ENCODE assay signal across 24 cellular contexts in the genomic region with DNA sequence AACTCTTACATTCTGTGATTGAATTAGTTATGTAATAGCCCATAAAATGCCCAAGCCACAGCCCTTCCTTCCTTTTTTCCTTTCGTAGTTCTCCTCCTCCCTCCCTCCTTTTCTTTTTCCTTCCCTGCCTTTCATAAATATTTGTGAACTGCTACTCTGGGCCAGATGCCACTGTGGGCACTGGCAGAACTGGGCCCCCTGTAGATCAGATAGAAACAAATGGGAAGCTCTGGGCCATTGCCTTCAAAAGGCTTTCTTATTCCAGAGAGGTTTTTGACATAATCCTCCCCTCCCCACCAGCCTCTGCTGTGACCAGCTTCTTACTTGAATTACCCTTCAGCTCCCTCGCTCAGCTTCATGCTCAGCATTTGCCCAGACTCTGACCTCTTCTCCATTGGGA.
DNase-seq lines count a peak whose midpoint lies in the region; ATAC-seq lines count a peak whose summit lies in the region.
"Had no signal": no experiment of that assay in that cellular context is flagged by ENCODE, and none has a peak within 500 bp of the region (broad histone marks: within the 10 kb centered on the region; RNA-seq: fewer than 3 reads in every experiment).

No MANE protein-coding gene starts in this region.

- H3K9ac ChIP-seq in muscle layer of colon (ENCODE audit: low read length), result no peak overlapping the region

- H3K27ac ChIP-seq in muscle layer of colon (ENCODE audit: low read depth, low read length), result peak overlapping the region; percentile 47
- peak overlapping the region; percentile 77 to 84 for H3K27ac ChIP-seq in aorta (ENCODE audit: low read depth in 1 of 2, low read length in 2 of 2)
- H3K27ac ChIP-seq: cardiac muscle cell, gastrocnemius medialis had no signal

- ATAC-seq in aorta (ENCODE audit: low FRiP score) (peak; percentile 43), HG03196 (IDR thresholded peaks at IDR 0.05; ENCODE audit: unreplicated experiment) (no peak), HG03378 (IDR thresholded peaks at IDR 0.05; ENCODE audit: unreplicated experiment) (no peak)
- ATAC-seq: activated CD4-positive, alpha-beta T cell treated with anti-CD3 and anti-CD28 coated beads for 36 hours; gastrocnemius medialis; natural killer cell treated with Interleukin-12 subunit alpha and Interleukin-12 subunit beta and Interleukin-15 and Interleukin-18, amount 100 ng/mL, for 72 hours; sciatic nerve; stimulated activated naive CD8-positive, alpha-beta T cell treated with anti-CD3 and anti-CD28 coated beads, Interleukin-15, Interleukin-2, amounts not matched to agents 100 U/mL and 50 U/mL, for 24 hours had no signal

- intact Hi-C loops in aorta (cut with DNase I), result no loop called here

- H3K36me3 ChIP-seq in muscle layer of colon (ENCODE audit: insufficient read depth, low read length), result no peaks in the 10 kb centered on the region
- H3K36me3 ChIP-seq in aorta (ENCODE audit: control insufficient read depth in 1 of 2, insufficient read depth in 2 of 2, low read length in 1 of 2), result no peaks in the 10 kb centered on the region
- H3K36me3 ChIP-seq: cardiac muscle cell, esophagus muscularis mucosa, gastrocnemius medialis, transverse colon had no signal

- no peaks in the 10 kb centered on the region for H3K27me3 ChIP-seq in muscle layer of colon (ENCODE audit: control insufficient read depth in 1 of 2, insufficient read depth in 2 of 2, low read length in 2 of 2)
- no peaks in the 10 kb centered on the region for H3K27me3 ChIP-seq in aorta (ENCODE audit: control insufficient read depth in 1 of 2, insufficient read depth in 2 of 2, low read length in 1 of 2)
- H3K27me3 ChIP-seq: cardiac muscle cell, esophagus muscularis mucosa, transverse colon had no signal

- no peak overlapping the region for H3K4me3 ChIP-seq in muscle layer of colon (ENCODE audit: low read depth in 1 of 2, low read length in 2 of 2)
- H3K4me3 ChIP-seq in aorta (ENCODE audit: low read length in 2 of 2), result no peak overlapping the region
- H3K4me3 ChIP-seq: cardiac muscle cell, esophagus muscularis mucosa, gastrocnemius medialis, transverse colon had no signal

- H3K9me3 ChIP-seq in muscle layer of colon (ENCODE audit: low read length) (no peaks in the 10 kb centered on the region), aorta (ENCODE audit: control insufficient read depth, low read length) (no peaks in the 10 kb centered on the region)
- H3K9me3 ChIP-seq: gastrocnemius medialis, transverse colon had no signal

- WGBS in aorta, 2 donors, result 8 to 19% methylated on average over 2 of the region's 2 CpGs

- DNase-seq in SIG-M5 treated with dmso at 0.1 percent for 504 hours (lab: John Stamatoyannopoulos, UW; ENCODE audit: unreplicated experiment), result peak; percentile 25
- no peak for DNase-seq in SIG-M5 (lab: John Stamatoyannopoulos, UW)
- DNase-seq in NOMO-1 treated with DMSO at 0.1 percent for 48 hours (lab: John Stamatoyannopoulos, UW; ENCODE audit: unreplicated experiment), result peak; percentile 69
- no peak for DNase-seq in aorta
- no peak for DNase-seq in activated gamma-delta T cell treated with Interleukin-2 at 50 U/mL for 16 hours
- DNase-seq: 8988T; activated CD4-positive, alpha-beta T cell treated with anti-CD3 and anti-CD28 coated beads for 36 hours; activated naive CD4-positive, alpha-beta T cell; activated T-cell treated with anti-CD3 and anti-CD28 coated beads, Interleukin-2, amount 50 U/mL, for 24 hours; CD8-positive, alpha-beta memory T cell; endodermal cell; gastrocnemius medialis; NCI-H1105 treated with DMSO at 0.1 percent for 48 hours; NCI-H2029; NCI-H226; stimulated activated naive CD8-positive, alpha-beta T cell treated with anti-CD3 and anti-CD28 coated beads, Interleukin-15, Interleukin-2, amounts not matched to agents 100 U/mL and 50 U/mL, for 24 hours; transverse colon had no signal

- H3K4me1 ChIP-seq in muscle layer of colon (ENCODE audit: insufficient read depth, low read length) (peaks cover 10% of the 10 kb centered on the region), aorta (ENCODE audit: control insufficient read depth in 1 of 2, insufficient read depth in 2 of 2, low read length in 2 of 2) (no peaks in the 10 kb centered on the region)
- H3K4me1 ChIP-seq: gastrocnemius medialis had no signal

Comparison
In these comparisons a context has a peak if more than half of its experiments do, and no peak if none do; other contexts are left out.
1. DNase-seq: peak in SIG-M5 treated with dmso at 0.1 percent for 504 hours (single experiment) and NOMO-1 treated with DMSO at 0.1 percent for 48 hours (single experiment); none in SIG-M5 (single experiment), aorta (0 of 2) and activated gamma-delta T cell treated with Interleukin-2 at 50 U/mL for 16 hours (single experiment).